Comparison of ENCODE assay signal across 8 cellular contexts in genomic region chr2:12718662-12719399, GRCh38. TPM values are rescaled to one million over a fixed set of nuclear protein-coding genes. Genes with fewer than 3 reads are reported as not detected.
A peak's percentile ranks its signal among the peaks of the same experiment; 100 is the strongest.
DNase-seq lines count a peak whose midpoint lies in the region; ATAC-seq and TF ChIP-seq lines count a peak whose summit lies in the region.

No MANE protein-coding gene starts in this region.

- peaks cover 27% of the 10 kb centered on the region for H3K36me3 Mint-ChIP-seq in dendritic cell treated with granulocyte-macrophage colony-stimulating factor and Interleukin-4, amounts not matched to agents 40 ng/mL and 50 ng/mL, for 4 days (ENCODE audit: low read depth)
- peaks cover 7 to 16% of the 10 kb centered on the region in 2 donors for H3K36me3 Mint-ChIP-seq in naive B cell

- POLR2A ChIA-PET in HEK293T (lab: Yijun Ruan, JAX): no interaction called here

- H3K9me3 Mint-ChIP-seq in dendritic cell treated with granulocyte-macrophage colony-stimulating factor and Interleukin-4, amounts not matched to agents 40 ng/mL and 50 ng/mL, for 4 days: no peaks in the 10 kb centered on the region
- no peaks in the 10 kb centered on the region for H3K9me3 Mint-ChIP-seq in naive B cell

- H3K27ac ChIP-seq in HUES6 (ENCODE audit: low read depth, low read length): peak overlapping the region; percentile 83; the same call in 1 of the 2 replicates
- peak overlapping the region; percentile 81 for H3K27ac ChIP-seq in vagina

- intact Hi-C loops in dendritic cell treated with granulocyte-macrophage colony-stimulating factor and Interleukin-4, amounts not matched to agents 40 ng/mL and 50 ng/mL, for 4 days (cut with micrococcal nuclease): loop anchor here (2.0 to 5.0 kb wide), 2 partner anchors 212 to 288 kb away; no protein-coding TSS in a partner anchor
- intact Hi-C loops in vagina (cut with DNase I): loop anchor here (5.0 to 10.0 kb wide), 4 partner anchors 98 to 854 kb away; no protein-coding TSS in a partner anchor

- H3K4me1 ChIP-seq in HUES6 (ENCODE audit: control insufficient read depth, insufficient read depth, low read length): peaks cover 41% of the 10 kb centered on the region
- H3K4me1 ChIP-seq in vagina: peaks cover 58% of the 10 kb centered on the region

- no peaks in the 10 kb centered on the region for H3K9me3 ChIP-seq in HUES6 (ENCODE audit: control insufficient read depth, insufficient read depth, low read depth, low read length)
- no peaks in the 10 kb centered on the region for H3K9me3 ChIP-seq in vagina

- H3K4me3 Mint-ChIP-seq in dendritic cell treated with granulocyte-macrophage colony-stimulating factor and Interleukin-4, amounts not matched to agents 40 ng/mL and 50 ng/mL, for 4 days: peak overlapping the region; percentile 96
- peak overlapping the region; percentile 96 to 100 (median 98) for H3K4me3 Mint-ChIP-seq in naive B cell

- TF ChIP-seq POLR2A in vagina (IDR thresholded peaks at IDR 0.05): no peak

- H3K27me3 Mint-ChIP-seq in dendritic cell treated with granulocyte-macrophage colony-stimulating factor and Interleukin-4, amounts not matched to agents 40 ng/mL and 50 ng/mL, for 4 days: peaks cover 55% of the 10 kb centered on the region
- no peaks in the 10 kb centered on the region for H3K27me3 Mint-ChIP-seq in naive B cell

- H3K36me3 ChIP-seq in HUES6 (ENCODE audit: control insufficient read depth, insufficient read depth, low read length): peaks cover 19% of the 10 kb centered on the region
- peaks cover 0 to 8% of the 10 kb centered on the region in 2 donors for H3K36me3 ChIP-seq in vagina

- ATAC-seq in naive B cell (ENCODE audit: low read depth in 2 of 2) (no peak), omental fat pad (ENCODE audit: low FRiP score) (no peak)

- TF ChIP-seq CTCF in vagina (IDR thresholded peaks at IDR 0.05) (no peak), omental fat pad (IDR thresholded peaks at IDR 0.05) (no peak)

- H3K27me3 ChIP-seq in HUES6 (ENCODE audit: control insufficient read depth, insufficient read depth, low read length) (no peaks in the 10 kb centered on the region; the same call in 1 of the 2 replicates), vagina (no peaks in the 10 kb centered on the region)

- H3K9ac ChIP-seq in HUES6 (ENCODE audit: low read length): peak overlapping the region; percentile 96

- H3K4me3 ChIP-seq in HUES6 (ENCODE audit: low read depth, low read length) (peak overlapping the region; percentile 84), vagina (peak overlapping the region; percentile 73 to 75)

- peak overlapping the region; percentile 90 for H3K27ac Mint-ChIP-seq in dendritic cell treated with granulocyte-macrophage colony-stimulating factor and Interleukin-4, amounts not matched to agents 40 ng/mL and 50 ng/mL, for 4 days
- peak overlapping the region; percentile 93 to 98 (median 96) for H3K27ac Mint-ChIP-seq in naive B cell

- CTCF ChIA-PET in HEK293T (lab: Yijun Ruan, JAX): interaction anchor here (1.0 kb wide), 1 partner anchor 288 kb away, joined by 4 read pairs; no protein-coding TSS in a partner anchor

- H3K4me1 Mint-ChIP-seq in dendritic cell treated with granulocyte-macrophage colony-stimulating factor and Interleukin-4, amounts not matched to agents 40 ng/mL and 50 ng/mL, for 4 days (ENCODE audit: low read depth): peaks cover 58% of the 10 kb centered on the region
- peaks cover 45 to 63% (median 60%) of the 10 kb centered on the region in 3 donors for H3K4me1 Mint-ChIP-seq in naive B cell

- DNase-seq in T-helper 2 cell (peak in 3 of 5 experiments; percentile 19 to 46 (median 23)), naive B cell (peak; percentile 25), vagina (ENCODE audit: extremely low spot score in 2 of 2) (no peak), omental fat pad (ENCODE audit: low spot score) (no peak), HEK293T (ENCODE audit: extremely low spot score) (no peak), cerebellar nuclear complex (lab: John Stamatoyannopoulos, UW) (no peak)

TF ChIP-seq in HEK293T, 16 proteins besides CTCF, POLR2A, EP300 and RAD21:
- TF ChIP-seq SUZ12 (IDR thresholded peaks at IDR 0.05) (no peak), HDGF (IDR thresholded peaks at IDR 0.05; ENCODE audit: borderline replicate concordance) (no peak), FOXK2 (IDR thresholded peaks at IDR 0.05) (no peak), ARNT (IDR thresholded peaks at IDR 0.05) (no peak), FOXA1 (IDR thresholded peaks at IDR 0.05) (no peak), FOXM1 (IDR thresholded peaks at IDR 0.05; ENCODE audit: borderline replicate concordance) (no peak), NFRKB (IDR thresholded peaks at IDR 0.05) (no peak), L3MBTL2 (conservative IDR thresholded peaks at IDR 0.05) (no peak), BHLHE40 (IDR thresholded peaks at IDR 0.05; ENCODE audit: borderline replicate concordance) (no peak), TARDBP (IDR thresholded peaks at IDR 0.05) (no peak), ELF4 (IDR thresholded peaks at IDR 0.05) (no peak), ZNF384 (IDR thresholded peaks at IDR 0.05) (no peak), LEF1 (IDR thresholded peaks at IDR 0.05; ENCODE audit: borderline replicate concordance) (no peak), SP1 (IDR thresholded peaks at IDR 0.05) (no peak), CTBP1 (IDR thresholded peaks at IDR 0.05; ENCODE audit: borderline replicate concordance) (no peak)
- TF ChIP-seq, protein P1, sequence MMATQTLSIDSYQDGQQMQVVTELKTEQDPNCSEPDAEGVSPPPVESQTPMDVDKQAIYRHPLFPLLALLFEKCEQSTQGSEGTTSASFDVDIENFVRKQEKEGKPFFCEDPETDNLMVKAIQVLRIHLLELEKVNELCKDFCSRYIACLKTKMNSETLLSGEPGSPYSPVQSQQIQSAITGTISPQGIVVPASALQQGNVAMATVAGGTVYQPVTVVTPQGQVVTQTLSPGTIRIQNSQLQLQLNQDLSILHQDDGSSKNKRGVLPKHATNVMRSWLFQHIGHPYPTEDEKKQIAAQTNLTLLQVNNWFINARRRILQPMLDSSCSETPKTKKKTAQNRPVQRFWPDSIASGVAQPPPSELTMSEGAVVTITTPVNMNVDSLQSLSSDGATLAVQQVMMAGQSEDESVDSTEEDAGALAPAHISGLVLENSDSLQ (IDR thresholded peaks at IDR 0.05): no peak

RNA-seq across cellular contexts. Expression of gene TRIB2, which starts 2.1 kb away (rescaled TPM):
- 10 to 100 TPM; 48.4 to 94.2 (median 58.6) TPM for polyA plus RNA-seq in naive B cell (ENCODE audit: low read depth in 6 of 6)
- total RNA-seq in vagina: 64.8 TPM
- 100 to 1,000 TPM in 1 of 4 donors, 10 to 100 TPM in 3; 27.8 to 144 (median 63.2) TPM for total RNA-seq in omental fat pad

Comparison
In these comparisons a context has a peak if more than half of its experiments do, and no peak if none do; other contexts are left out.
1. DNase-seq: peak in T-helper 2 cell (3 of 5) and naive B cell (single experiment); none in vagina (0 of 2), omental fat pad (single experiment), HEK293T (single experiment) and cerebellar nuclear complex (0 of 2).